27 cellular contexts compared by ENCODE assay signal in genomic region chr15:53569756-53570480, GRCh38.
"Had no signal": no experiment of that assay in that cellular context is flagged by ENCODE, and none has a peak within 500 bp of the region (broad histone marks: within the 10 kb centered on the region; RNA-seq: fewer than 3 reads in every experiment).

No MANE protein-coding gene starts in this region.

- DNase-seq: activated CD4-positive, alpha-beta memory T cell treated with anti-CD3 and anti-CD28 coated beads, Interleukin-2, amount 10 ng/mL, durations not matched to agents 7 days and 5 days; activated CD4-positive, alpha-beta T cell treated with anti-CD3 and anti-CD28 coated beads, Interleukin-2, amount 10 ng/mL, durations not matched to agents 7 days and 5 days; activated CD4-positive, CD25-positive, alpha-beta regulatory T cell treated with anti-CD3 and anti-CD28 coated beads, Interleukin-2, amount 50 U/mL, for 72 hours; activated CD8-positive, alpha-beta memory T cell treated with anti-CD3 and anti-CD28 coated beads, Interleukin-2, amount 50 U/mL, for 48 hours; activated gamma-delta T cell treated with Interleukin-2 at 50 U/mL for 16 hours; activated naive CD4-positive, alpha-beta T cell treated with anti-CD3 and anti-CD28 coated beads, Interleukin-2, amount 50 U/mL, for 16 hours; activated T-cell treated with anti-CD3 and anti-CD28 coated beads, Interleukin-2, amount 50 U/mL, for 24 hours; amniotic stem cell; cerebellar nuclear complex; colonic mucosa; effector CD8-positive, alpha-beta T cell; foreskin fibroblast; heart right ventricle; left ventricle myocardium inferior; mucosa of descending colon; stimulated activated CD4-positive, alpha-beta T cell treated with anti-CD3 and anti-CD28 coated beads, Interleukin-15, amount 100 ng/mL, for 24 hours; stimulated activated CD4-positive, alpha-beta T cell treated with anti-CD3 and anti-CD28 coated beads, Interleukin-2, amount 100 ng/mL, for 24 hours; stimulated activated naive CD4-positive, alpha-beta T cell treated with Interleukin-2 at 50 U/mL for 16 hours; T-helper 2 cell; uterus had no signal

- H3K27me3 Mint-ChIP-seq: activated CD4-positive, alpha-beta memory T cell treated with anti-CD3 and anti-CD28 coated beads, Interleukin-2, amount 10 ng/mL, durations not matched to agents 7 days and 5 days had no signal

- H3K27ac ChIP-seq: cardiac muscle cell, colonic mucosa, heart right ventricle, left ventricle myocardium inferior, right atrium auricular region, thoracic aorta, uterus had no signal

- H3K27me3 ChIP-seq: cardiac muscle cell, colonic mucosa, heart right ventricle, right atrium auricular region, uterus had no signal

- H3K4me3 ChIP-seq: cardiac muscle cell, colonic mucosa, heart right ventricle, left ventricle myocardium inferior, lung, mucosa of descending colon, right atrium auricular region, thoracic aorta, uterus had no signal

- H3K9me3 Mint-ChIP-seq: activated CD4-positive, alpha-beta T cell treated with anti-CD3 and anti-CD28 coated beads, Interleukin-2, amount 10 ng/mL, durations not matched to agents 7 days and 5 days; type B pancreatic cell had no signal

- H3K4me1 Mint-ChIP-seq: activated CD4-positive, alpha-beta memory T cell treated with anti-CD3 and anti-CD28 coated beads, Interleukin-2, amount 10 ng/mL, durations not matched to agents 7 days and 5 days; activated CD4-positive, alpha-beta T cell treated with anti-CD3 and anti-CD28 coated beads, Interleukin-2, amount 10 ng/mL, durations not matched to agents 7 days and 5 days had no signal

- H3K4me3 Mint-ChIP-seq: activated CD4-positive, alpha-beta memory T cell treated with anti-CD3 and anti-CD28 coated beads, Interleukin-2, amount 10 ng/mL, durations not matched to agents 7 days and 5 days; activated CD4-positive, alpha-beta T cell treated with anti-CD3 and anti-CD28 coated beads, Interleukin-2, amount 10 ng/mL, durations not matched to agents 7 days and 5 days; activated T-cell treated with anti-CD3 and anti-CD28 coated beads, Interleukin-2, amount 50 U/mL, for 24 hours; natural killer cell treated with Interleukin-12 subunit alpha and Interleukin-12 subunit beta and Interleukin-15 and Interleukin-18, amount 100 ng/mL, for 72 hours; type B pancreatic cell had no signal

- H3K36me3 ChIP-seq: cardiac muscle cell, colonic mucosa, heart right ventricle, left ventricle myocardium inferior, right atrium auricular region, thoracic aorta, uterus had no signal

- H3K9me3 ChIP-seq: colonic mucosa, mucosa of descending colon, right atrium auricular region, thoracic aorta, uterus had no signal

- FAIRE-seq: endometrium had no signal

- H3K36me3 Mint-ChIP-seq: natural killer cell treated with Interleukin-12 subunit alpha and Interleukin-12 subunit beta and Interleukin-15 and Interleukin-18, amount 100 ng/mL, for 72 hours; type B pancreatic cell had no signal

- H3K27ac Mint-ChIP-seq: activated CD4-positive, alpha-beta memory T cell treated with anti-CD3 and anti-CD28 coated beads, Interleukin-2, amount 10 ng/mL, durations not matched to agents 7 days and 5 days; activated CD4-positive, alpha-beta T cell treated with anti-CD3 and anti-CD28 coated beads, Interleukin-2, amount 10 ng/mL, durations not matched to agents 7 days and 5 days; activated T-cell treated with anti-CD3 and anti-CD28 coated beads, Interleukin-2, amount 50 U/mL, for 24 hours; natural killer cell treated with Interleukin-12 subunit alpha and Interleukin-12 subunit beta and Interleukin-15 and Interleukin-18, amount 100 ng/mL, for 72 hours; type B pancreatic cell had no signal

- H3K4me1 ChIP-seq: colonic mucosa, heart right ventricle, left ventricle myocardium inferior, right atrium auricular region, uterus had no signal
